In genomic region chr20:38241201-38241600, GRCh38 we compare ENCODE assay signal across 12 cellular contexts. TPM values are rescaled to one million over a fixed set of nuclear protein-coding genes. Genes with fewer than 3 reads are reported as not detected.
"Had no signal": no experiment of that assay in that cellular context is flagged by ENCODE, and none has a peak within 500 bp of the region (broad histone marks: within the 10 kb centered on the region; RNA-seq: fewer than 3 reads in every experiment).

No MANE protein-coding gene starts in this region.

- H3K4me1 Mint-ChIP-seq: GM23338, H9 had no signal

- H3K4me3 Mint-ChIP-seq: GM23338, H9, HFFc6 had no signal

- H3K4me1 ChIP-seq: HAP-1 had no signal

- H3K27ac ChIP-seq: GM23248 had no signal

- ATAC-seq: GM23338, HCT116 had no signal

- FAIRE-seq: H1, H54 had no signal

- H3K36me3 ChIP-seq: HAP-1 had no signal

- H3K4me3 ChIP-seq: GM23248, GM23338, HAP-1 had no signal

- H2AFZ ChIP-seq: GM23248, GM23338 had no signal

- H3K27ac Mint-ChIP-seq: GM23338, H9, HFFc6 had no signal

- H3K9ac ChIP-seq: GM23248 had no signal

- H3K4me2 ChIP-seq: GM23338 had no signal

- DNase-seq: GM23248, GOT3, H7, H9, HCEC 1CT, HFFc6 had no signal

RNA-seq across cellular contexts. Expression of gene KIAA1755, which starts 19.3 kb away (rescaled TPM):
- total RNA-seq: H1, H4 had no signal
- polyA plus RNA-seq: GM23338 had no signal
